1 cellular context compared by ENCODE assay signal in the genomic region with DNA sequence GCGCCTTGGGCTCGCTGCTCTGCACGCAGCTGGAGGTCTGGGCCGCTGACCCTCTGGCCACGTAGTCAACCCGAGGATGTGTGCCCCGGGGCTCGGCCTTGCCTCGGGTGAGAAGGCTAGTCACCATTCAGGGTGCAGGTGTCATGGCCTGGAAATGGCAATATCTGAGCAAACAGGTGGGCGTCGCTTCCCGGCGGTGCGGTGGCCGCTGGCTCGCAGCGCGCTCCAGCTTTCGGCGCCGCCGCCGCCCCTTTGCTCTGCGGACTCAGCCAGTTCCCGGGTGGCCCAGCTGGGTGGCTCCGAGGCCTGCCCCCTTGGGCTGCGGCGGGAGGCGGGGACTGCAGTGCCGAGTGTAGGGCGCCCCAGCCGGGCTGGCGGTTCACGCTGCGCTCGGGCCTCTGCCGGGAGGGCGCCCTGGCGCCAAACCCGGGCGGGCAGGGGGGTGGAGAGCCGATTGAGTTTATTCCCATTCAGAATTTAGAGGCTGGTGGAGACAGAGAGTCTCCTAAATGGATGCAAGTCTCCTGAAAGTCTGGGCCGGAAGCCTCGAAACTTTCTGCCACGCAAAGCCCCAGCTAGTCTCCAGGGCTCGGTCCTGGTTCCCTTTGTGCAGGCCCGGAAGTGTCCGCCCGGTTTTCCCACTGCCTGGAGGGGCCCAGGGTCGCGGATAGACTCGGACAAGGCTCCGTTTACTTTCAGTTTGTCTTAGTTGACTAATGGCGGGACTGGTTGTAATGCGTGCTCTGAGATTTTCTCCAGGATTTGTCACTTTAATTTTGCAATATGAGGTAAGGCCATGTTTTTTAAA.
TF ChIP-seq lines count a peak whose summit lies in the region.

No MANE protein-coding gene starts in this region.

TF ChIP-seq in HepG2, 621 proteins besides CTCF, POLR2A, EP300 and RAD21 (continued from another document and continues in another):
- TF ChIP-seq RARG (CRISPR knock-in tag; IDR thresholded peaks at IDR 0.05; ENCODE audit: low read depth): no peak
- no peak; the same call in 1 of the 2 replicates for TF ChIP-seq PHF20 (CRISPR knock-in tag; IDR thresholded peaks at IDR 0.05)
- no peak for TF ChIP-seq SRY (CRISPR knock-in tag; IDR thresholded peaks at IDR 0.05)
- peak; percentile 49 for TF ChIP-seq HNRNPLL (IDR thresholded peaks at IDR 0.05; ENCODE audit: low read depth, low read length, poor library complexity, severe bottlenecking)
- no peak for TF ChIP-seq FOXA3 (CRISPR knock-in tag; IDR thresholded peaks at IDR 0.05)
- TF ChIP-seq, protein P1, sequence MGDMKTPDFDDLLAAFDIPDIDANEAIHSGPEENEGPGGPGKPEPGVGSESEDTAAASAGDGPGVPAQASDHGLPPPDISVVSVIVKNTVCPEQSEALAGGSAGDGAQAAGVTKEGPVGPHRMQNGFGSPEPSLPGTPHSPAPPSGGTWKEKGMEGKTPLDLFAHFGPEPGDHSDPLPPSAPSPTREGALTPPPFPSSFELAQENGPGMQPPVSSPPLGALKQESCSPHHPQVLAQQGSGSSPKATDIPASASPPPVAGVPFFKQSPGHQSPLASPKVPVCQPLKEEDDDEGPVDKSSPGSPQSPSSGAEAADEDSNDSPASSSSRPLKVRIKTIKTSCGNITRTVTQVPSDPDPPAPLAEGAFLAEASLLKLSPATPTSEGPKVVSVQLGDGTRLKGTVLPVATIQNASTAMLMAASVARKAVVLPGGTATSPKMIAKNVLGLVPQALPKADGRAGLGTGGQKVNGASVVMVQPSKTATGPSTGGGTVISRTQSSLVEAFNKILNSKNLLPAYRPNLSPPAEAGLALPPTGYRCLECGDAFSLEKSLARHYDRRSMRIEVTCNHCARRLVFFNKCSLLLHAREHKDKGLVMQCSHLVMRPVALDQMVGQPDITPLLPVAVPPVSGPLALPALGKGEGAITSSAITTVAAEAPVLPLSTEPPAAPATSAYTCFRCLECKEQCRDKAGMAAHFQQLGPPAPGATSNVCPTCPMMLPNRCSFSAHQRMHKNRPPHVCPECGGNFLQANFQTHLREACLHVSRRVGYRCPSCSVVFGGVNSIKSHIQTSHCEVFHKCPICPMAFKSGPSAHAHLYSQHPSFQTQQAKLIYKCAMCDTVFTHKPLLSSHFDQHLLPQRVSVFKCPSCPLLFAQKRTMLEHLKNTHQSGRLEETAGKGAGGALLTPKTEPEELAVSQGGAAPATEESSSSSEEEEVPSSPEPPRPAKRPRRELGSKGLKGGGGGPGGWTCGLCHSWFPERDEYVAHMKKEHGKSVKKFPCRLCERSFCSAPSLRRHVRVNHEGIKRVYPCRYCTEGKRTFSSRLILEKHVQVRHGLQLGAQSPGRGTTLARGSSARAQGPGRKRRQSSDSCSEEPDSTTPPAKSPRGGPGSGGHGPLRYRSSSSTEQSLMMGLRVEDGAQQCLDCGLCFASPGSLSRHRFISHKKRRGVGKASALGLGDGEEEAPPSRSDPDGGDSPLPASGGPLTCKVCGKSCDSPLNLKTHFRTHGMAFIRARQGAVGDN (CRISPR knock-in tag; IDR thresholded peaks at IDR 0.05): peak; percentile 80
- no peak for TF ChIP-seq ZNF790 (CRISPR knock-in tag; IDR thresholded peaks at IDR 0.05; ENCODE audit: borderline replicate concordance)
- TF ChIP-seq, protein P2, sequence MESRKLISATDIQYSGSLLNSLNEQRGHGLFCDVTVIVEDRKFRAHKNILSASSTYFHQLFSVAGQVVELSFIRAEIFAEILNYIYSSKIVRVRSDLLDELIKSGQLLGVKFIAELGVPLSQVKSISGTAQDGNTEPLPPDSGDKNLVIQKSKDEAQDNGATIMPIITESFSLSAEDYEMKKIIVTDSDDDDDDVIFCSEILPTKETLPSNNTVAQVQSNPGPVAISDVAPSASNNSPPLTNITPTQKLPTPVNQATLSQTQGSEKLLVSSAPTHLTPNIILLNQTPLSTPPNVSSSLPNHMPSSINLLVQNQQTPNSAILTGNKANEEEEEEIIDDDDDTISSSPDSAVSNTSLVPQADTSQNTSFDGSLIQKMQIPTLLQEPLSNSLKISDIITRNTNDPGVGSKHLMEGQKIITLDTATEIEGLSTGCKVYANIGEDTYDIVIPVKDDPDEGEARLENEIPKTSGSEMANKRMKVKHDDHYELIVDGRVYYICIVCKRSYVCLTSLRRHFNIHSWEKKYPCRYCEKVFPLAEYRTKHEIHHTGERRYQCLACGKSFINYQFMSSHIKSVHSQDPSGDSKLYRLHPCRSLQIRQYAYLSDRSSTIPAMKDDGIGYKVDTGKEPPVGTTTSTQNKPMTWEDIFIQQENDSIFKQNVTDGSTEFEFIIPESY (CRISPR knock-in tag; IDR thresholded peaks at IDR 0.05): no peak
- no peak for TF ChIP-seq ZNF550 (CRISPR knock-in tag; IDR thresholded peaks at IDR 0.05; ENCODE audit: borderline replicate concordance)
- TF ChIP-seq, protein P3, sequence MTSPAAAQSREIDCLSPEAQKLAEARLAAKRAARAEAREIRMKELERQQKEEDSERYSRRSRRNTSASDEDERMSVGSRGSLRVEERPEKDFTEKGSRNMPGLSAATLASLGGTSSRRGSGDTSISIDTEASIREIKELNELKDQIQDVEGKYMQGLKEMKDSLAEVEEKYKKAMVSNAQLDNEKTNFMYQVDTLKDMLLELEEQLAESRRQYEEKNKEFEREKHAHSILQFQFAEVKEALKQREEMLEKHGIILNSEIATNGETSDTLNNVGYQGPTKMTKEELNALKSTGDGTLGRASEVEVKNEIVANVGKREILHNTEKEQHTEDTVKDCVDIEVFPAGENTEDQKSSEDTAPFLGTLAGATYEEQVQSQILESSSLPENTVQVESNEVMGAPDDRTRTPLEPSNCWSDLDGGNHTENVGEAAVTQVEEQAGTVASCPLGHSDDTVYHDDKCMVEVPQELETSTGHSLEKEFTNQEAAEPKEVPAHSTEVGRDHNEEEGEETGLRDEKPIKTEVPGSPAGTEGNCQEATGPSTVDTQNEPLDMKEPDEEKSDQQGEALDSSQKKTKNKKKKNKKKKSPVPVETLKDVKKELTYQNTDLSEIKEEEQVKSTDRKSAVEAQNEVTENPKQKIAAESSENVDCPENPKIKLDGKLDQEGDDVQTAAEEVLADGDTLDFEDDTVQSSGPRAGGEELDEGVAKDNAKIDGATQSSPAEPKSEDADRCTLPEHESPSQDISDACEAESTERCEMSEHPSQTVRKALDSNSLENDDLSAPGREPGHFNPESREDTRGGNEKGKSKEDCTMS (CRISPR knock-in tag; conservative IDR thresholded peaks at IDR 0.05): no peak
- no peak for TF ChIP-seq FOXP1 (IDR thresholded peaks at IDR 0.05)
- no peak for TF ChIP-seq FOXP1 (CRISPR knock-in tag; IDR thresholded peaks at IDR 0.05)
- TF ChIP-seq SAP130 (CRISPR knock-in tag; IDR thresholded peaks at IDR 0.05; ENCODE audit: low read depth): 0 out of 2 replicates have a peak, but pooled peaks have one; percentile 15
- TF ChIP-seq, protein P4, sequence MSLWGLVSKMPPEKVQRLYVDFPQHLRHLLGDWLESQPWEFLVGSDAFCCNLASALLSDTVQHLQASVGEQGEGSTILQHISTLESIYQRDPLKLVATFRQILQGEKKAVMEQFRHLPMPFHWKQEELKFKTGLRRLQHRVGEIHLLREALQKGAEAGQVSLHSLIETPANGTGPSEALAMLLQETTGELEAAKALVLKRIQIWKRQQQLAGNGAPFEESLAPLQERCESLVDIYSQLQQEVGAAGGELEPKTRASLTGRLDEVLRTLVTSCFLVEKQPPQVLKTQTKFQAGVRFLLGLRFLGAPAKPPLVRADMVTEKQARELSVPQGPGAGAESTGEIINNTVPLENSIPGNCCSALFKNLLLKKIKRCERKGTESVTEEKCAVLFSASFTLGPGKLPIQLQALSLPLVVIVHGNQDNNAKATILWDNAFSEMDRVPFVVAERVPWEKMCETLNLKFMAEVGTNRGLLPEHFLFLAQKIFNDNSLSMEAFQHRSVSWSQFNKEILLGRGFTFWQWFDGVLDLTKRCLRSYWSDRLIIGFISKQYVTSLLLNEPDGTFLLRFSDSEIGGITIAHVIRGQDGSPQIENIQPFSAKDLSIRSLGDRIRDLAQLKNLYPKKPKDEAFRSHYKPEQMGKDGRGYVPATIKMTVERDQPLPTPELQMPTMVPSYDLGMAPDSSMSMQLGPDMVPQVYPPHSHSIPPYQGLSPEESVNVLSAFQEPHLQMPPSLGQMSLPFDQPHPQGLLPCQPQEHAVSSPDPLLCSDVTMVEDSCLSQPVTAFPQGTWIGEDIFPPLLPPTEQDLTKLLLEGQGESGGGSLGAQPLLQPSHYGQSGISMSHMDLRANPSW (CRISPR knock-in tag; IDR thresholded peaks at IDR 0.05; ENCODE audit: borderline replicate concordance): no peak
- TF ChIP-seq, protein P5, sequence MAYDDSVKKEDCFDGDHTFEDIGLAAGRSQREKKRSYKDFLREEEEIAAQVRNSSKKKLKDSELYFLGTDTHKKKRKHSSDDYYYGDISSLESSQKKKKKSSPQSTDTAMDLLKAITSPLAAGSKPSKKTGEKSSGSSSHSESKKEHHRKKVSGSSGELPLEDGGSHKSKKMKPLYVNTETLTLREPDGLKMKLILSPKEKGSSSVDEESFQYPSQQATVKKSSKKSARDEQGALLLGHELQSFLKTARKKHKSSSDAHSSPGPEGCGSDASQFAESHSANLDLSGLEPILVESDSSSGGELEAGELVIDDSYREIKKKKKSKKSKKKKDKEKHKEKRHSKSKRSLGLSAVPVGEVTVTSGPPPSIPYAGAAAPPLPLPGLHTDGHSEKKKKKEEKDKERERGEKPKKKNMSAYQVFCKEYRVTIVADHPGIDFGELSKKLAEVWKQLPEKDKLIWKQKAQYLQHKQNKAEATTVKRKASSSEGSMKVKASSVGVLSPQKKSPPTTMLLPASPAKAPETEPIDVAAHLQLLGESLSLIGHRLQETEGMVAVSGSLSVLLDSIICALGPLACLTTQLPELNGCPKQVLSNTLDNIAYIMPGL (CRISPR knock-in tag; IDR thresholded peaks at IDR 0.05; ENCODE audit: borderline replicate concordance in 1 of 2, low read depth in 1 of 2): peak in 1 of 2 experiments; percentile 81; a peak in 2 of 4 replicates
- peak; percentile 89 for TF ChIP-seq ZFX (CRISPR knock-in tag; IDR thresholded peaks at IDR 0.05; ENCODE audit: low read depth)
- TF ChIP-seq ZNF225 (CRISPR knock-in tag; IDR thresholded peaks at IDR 0.05): 0 out of 2 replicates have a peak, but pooled peaks have one; percentile 69
- TF ChIP-seq ARNT2 (CRISPR knock-in tag; IDR thresholded peaks at IDR 0.05; ENCODE audit: low read depth): peak; percentile 70; the same call in 1 of the 2 replicates
- TF ChIP-seq REXO4 (CRISPR knock-in tag; IDR thresholded peaks at IDR 0.05; ENCODE audit: borderline replicate concordance): no peak
- TF ChIP-seq AKAP8 (CRISPR knock-in tag; IDR thresholded peaks at IDR 0.05): 0 out of 2 replicates have a peak, but pooled peaks have one; percentile 21
- TF ChIP-seq RBM39 (IDR thresholded peaks at IDR 0.05; ENCODE audit: low read depth, low read length, poor library complexity, severe bottlenecking): no peak
- TF ChIP-seq HNRNPK (IDR thresholded peaks at IDR 0.05; ENCODE audit: low read depth, low read length, poor library complexity, severe bottlenecking): no peak
- no peak for TF ChIP-seq U2AF2 (IDR thresholded peaks at IDR 0.05; ENCODE audit: low read depth, low read length)
- no peak for TF ChIP-seq MED8 (CRISPR knock-in tag; IDR thresholded peaks at IDR 0.05; ENCODE audit: insufficient replicate concordance)
- TF ChIP-seq, protein P6, sequence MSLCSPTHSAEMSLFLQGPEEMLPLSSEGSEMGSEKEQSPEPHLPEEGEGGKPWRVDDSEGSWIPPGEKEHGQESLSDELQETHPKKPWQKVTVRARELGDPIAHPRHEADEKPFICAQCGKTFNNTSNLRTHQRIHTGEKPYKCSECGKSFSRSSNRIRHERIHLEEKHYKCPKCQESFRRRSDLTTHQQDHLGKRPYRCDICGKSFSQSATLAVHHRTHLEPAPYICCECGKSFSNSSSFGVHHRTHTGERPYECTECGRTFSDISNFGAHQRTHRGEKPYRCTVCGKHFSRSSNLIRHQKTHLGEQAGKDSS (CRISPR knock-in tag; IDR thresholded peaks at IDR 0.05; ENCODE audit: borderline replicate concordance, low read depth): peak; percentile 36; the same call in 1 of the 2 replicates
- TF ChIP-seq, protein P7, sequence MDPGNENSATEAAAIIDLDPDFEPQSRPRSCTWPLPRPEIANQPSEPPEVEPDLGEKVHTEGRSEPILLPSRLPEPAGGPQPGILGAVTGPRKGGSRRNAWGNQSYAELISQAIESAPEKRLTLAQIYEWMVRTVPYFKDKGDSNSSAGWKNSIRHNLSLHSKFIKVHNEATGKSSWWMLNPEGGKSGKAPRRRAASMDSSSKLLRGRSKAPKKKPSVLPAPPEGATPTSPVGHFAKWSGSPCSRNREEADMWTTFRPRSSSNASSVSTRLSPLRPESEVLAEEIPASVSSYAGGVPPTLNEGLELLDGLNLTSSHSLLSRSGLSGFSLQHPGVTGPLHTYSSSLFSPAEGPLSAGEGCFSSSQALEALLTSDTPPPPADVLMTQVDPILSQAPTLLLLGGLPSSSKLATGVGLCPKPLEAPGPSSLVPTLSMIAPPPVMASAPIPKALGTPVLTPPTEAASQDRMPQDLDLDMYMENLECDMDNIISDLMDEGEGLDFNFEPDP (CRISPR knock-in tag; conservative IDR thresholded peaks at IDR 0.05): no peak
- TF ChIP-seq, protein P8, sequence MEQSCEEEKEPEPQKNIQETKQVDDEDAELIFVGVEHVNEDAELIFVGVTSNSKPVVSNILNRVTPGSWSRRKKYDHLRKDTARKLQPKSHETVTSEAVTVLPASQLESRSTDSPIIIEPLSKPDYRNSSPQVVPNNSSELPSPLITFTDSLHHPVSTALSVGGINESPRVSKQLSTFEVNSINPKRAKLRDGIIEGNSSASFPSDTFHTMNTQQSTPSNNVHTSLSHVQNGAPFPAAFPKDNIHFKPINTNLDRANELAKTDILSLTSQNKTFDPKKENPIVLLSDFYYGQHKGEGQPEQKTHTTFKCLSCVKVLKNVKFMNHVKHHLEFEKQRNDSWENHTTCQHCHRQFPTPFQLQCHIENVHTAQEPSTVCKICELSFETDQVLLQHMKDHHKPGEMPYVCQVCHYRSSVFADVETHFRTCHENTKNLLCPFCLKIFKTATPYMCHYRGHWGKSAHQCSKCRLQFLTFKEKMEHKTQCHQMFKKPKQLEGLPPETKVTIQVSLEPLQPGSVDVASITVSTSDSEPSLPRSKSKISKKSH (CRISPR knock-in tag; IDR thresholded peaks at IDR 0.05; ENCODE audit: borderline replicate concordance): peak; percentile 39; the same call in 1 of the 2 replicates
- no peak for TF ChIP-seq TCF12 (IDR thresholded peaks at IDR 0.05)
- TF ChIP-seq TCF12 (CRISPR knock-in tag; IDR thresholded peaks at IDR 0.05): no peak
- no peak; the same call in 1 of the 2 replicates for TF ChIP-seq FOXK1 (CRISPR knock-in tag; IDR thresholded peaks at IDR 0.05; ENCODE audit: borderline replicate concordance, low read depth)
- TF ChIP-seq, protein P9, sequence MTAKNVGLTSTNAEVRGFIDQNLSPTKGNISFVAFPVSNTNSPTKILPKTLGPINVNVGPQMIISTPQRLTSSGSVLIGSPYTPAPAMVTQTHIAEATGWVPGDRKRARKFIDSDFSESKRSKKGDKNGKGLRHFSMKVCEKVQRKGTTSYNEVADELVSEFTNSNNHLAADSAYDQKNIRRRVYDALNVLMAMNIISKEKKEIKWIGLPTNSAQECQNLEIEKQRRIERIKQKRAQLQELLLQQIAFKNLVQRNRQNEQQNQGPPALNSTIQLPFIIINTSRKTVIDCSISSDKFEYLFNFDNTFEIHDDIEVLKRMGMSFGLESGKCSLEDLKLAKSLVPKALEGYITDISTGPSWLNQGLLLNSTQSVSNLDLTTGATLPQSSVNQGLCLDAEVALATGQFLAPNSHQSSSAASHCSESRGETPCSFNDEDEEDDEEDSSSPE (CRISPR knock-in tag; IDR thresholded peaks at IDR 0.05): no peak; the same call in 1 of the 2 replicates
- TF ChIP-seq ZNF678 (CRISPR knock-in tag; IDR thresholded peaks at IDR 0.05): peak; percentile 69; the same call in 1 of the 2 replicates
- TF ChIP-seq, protein P10, sequence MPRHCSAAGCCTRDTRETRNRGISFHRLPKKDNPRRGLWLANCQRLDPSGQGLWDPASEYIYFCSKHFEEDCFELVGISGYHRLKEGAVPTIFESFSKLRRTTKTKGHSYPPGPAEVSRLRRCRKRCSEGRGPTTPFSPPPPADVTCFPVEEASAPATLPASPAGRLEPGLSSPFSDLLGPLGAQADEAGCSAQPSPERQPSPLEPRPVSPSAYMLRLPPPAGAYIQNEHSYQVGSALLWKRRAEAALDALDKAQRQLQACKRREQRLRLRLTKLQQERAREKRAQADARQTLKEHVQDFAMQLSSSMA (CRISPR knock-in tag; IDR thresholded peaks at IDR 0.05): no peak; the same call in 1 of the 2 replicates
- no peak for TF ChIP-seq RFX1 (IDR thresholded peaks at IDR 0.05)
